ENCODE assay signal across 8 cellular contexts in the genomic region with DNA sequence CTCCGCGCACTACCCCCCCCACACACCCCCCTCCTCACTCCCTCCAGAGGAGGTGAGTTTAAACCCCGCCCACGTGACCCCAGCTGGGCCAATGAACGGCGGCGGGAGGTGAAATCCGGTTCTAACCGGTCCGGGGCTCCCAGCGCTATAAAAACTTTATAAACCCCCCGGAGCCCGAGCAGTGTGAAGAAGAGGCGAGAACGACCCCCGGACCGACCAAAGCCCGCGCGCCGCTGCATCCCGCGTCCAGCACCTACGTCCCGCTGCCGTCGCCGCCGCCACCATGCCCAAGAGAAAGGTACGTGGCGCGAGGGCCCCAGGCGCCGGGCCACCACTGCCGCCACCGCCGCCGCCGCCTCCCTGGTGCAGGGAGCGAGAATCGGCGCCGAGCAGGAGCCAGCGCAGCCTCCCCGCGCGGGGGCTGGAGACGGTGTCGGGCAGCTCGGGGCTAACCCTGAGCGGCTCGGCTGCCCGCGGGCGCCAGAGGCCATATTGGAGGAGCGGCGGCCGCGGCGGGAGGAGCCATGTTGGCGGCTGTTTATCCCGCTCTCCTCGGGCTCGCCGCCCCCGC. TPM values are rescaled to one million over a fixed set of nuclear protein-coding genes. Genes with fewer than 3 reads are reported as not detected.
DNase-seq lines count a peak whose midpoint lies in the region; ATAC-seq and TF ChIP-seq lines count a peak whose summit lies in the region.

TSS of gene HMGN2 (plus strand) at position 111 of the 571 bp plus-strand sequence. CDS start at position 284, 173 bp downstream.

- H3K27ac ChIP-seq in duodenal mucosa (ENCODE audit: low read depth, low read length) = peak within 1 kb of the TSS; percentile 98

- no peaks in the 10 kb centered on the region for H3K9me3 Mint-ChIP-seq in activated CD4-positive, alpha-beta memory T cell treated with anti-CD3 and anti-CD28 coated beads for 36 hours

- H3K27ac Mint-ChIP-seq in activated CD4-positive, alpha-beta memory T cell treated with anti-CD3 and anti-CD28 coated beads for 36 hours = peak within 1 kb of the TSS; percentile 97

- H3K27me3 Mint-ChIP-seq in activated CD4-positive, alpha-beta memory T cell treated with anti-CD3 and anti-CD28 coated beads for 36 hours = no peaks in the 10 kb centered on the region

- peak; percentile 53 for ATAC-seq in HG03432 (IDR thresholded peaks at IDR 0.05; ENCODE audit: unreplicated experiment)

- TF ChIP-seq POLR2A in lower leg skin (IDR thresholded peaks at IDR 0.05) = no peak

- H3K9me3 ChIP-seq in duodenal mucosa (ENCODE audit: control insufficient read depth in 1 of 2, low read length in 2 of 2) = no peaks in the 10 kb centered on the region

- CTCF ChIA-PET in activated CD4-positive, alpha-beta memory T cell treated with anti-CD3 and anti-CD28 coated beads for 36 hours (lab: Charles Lee) = interaction anchor here (0.6 to 2.6 kb wide), 9 partner anchors 28 to 327 kb away, joined by 3 to 15 read pairs (median 3); partner anchors contain the start of genes CEP85 and DHDDS

- WGBS in lower leg skin, 2 donors = 0% methylated on average over 5 to 17 of the region's 66 CpGs

- H3K4me3 ChIP-seq in duodenal mucosa (ENCODE audit: low read depth in 1 of 2, low read length in 2 of 2) (peak within 1 kb of the TSS; percentile 84 to 87), lower leg skin (ENCODE audit: low read depth, poor library complexity, severe bottlenecking) (peak within 1 kb of the TSS; percentile 100)

- peaks cover 50% of the 10 kb centered on the region for H3K4me1 Mint-ChIP-seq in activated CD4-positive, alpha-beta memory T cell treated with anti-CD3 and anti-CD28 coated beads for 36 hours (ENCODE audit: low read depth)

- H3K36me3 Mint-ChIP-seq in activated CD4-positive, alpha-beta memory T cell treated with anti-CD3 and anti-CD28 coated beads for 36 hours = peaks cover 48% of the 10 kb centered on the region

- DNase-seq in AG20443 (ENCODE audit: low spot score) (peak; percentile 90), GM19238 (ENCODE audit: insufficient read length, low spot score) (peak; percentile 82), NCI-H774 (lab: John Stamatoyannopoulos, UW) (peak; percentile 79), lower leg skin (ENCODE audit: low spot score in 2 of 2) (peak; percentile 93 to 99)
- peak; percentile 93 for DNase-seq in activated CD4-positive, alpha-beta memory T cell treated with anti-CD3 and anti-CD28 coated beads for 36 hours
- DNase-seq in stimulated activated CD4-positive, alpha-beta T cell treated with anti-CD3 and anti-CD28 coated beads, Interleukin-4, amount 100 ng/mL, for 24 hours = peak; percentile 93

- peak within 1 kb of the TSS; percentile 64 to 81 for H3K9ac ChIP-seq in duodenal mucosa (ENCODE audit: low read depth in 1 of 2, low read length in 2 of 2)

- peak within 1 kb of the TSS; percentile 89 for H3K4me3 Mint-ChIP-seq in activated CD4-positive, alpha-beta memory T cell treated with anti-CD3 and anti-CD28 coated beads for 36 hours

- POLR2A ChIA-PET in activated CD4-positive, alpha-beta memory T cell treated with anti-CD3 and anti-CD28 coated beads for 36 hours (lab: Charles Lee) = interaction anchor here (0.5 to 3.3 kb wide), 11 partner anchors 9 to 392 kb away, joined by 3 to 19 read pairs (median 3); partner anchors contain the start of gene DHDDS

- intact Hi-C loops in activated CD4-positive, alpha-beta memory T cell treated with anti-CD3 and anti-CD28 coated beads for 36 hours (cut with micrococcal nuclease) = loop anchor here (1.0 to 5.0 kb wide), 6 partner anchors 29 to 392 kb away; partner anchors contain the start of genes DHDDS, PDIK1L and UBXN11
- intact Hi-C loops in lower leg skin (cut with DNase I; ENCODE audit: low total_unique reads) = no loop called here

- peaks cover 32 to 41% of the 10 kb centered on the region in 2 donors for H3K4me1 ChIP-seq in duodenal mucosa (ENCODE audit: control insufficient read depth in 1 of 2, insufficient read depth in 2 of 2, low read length in 2 of 2)

- H3K36me3 ChIP-seq in duodenal mucosa (ENCODE audit: control insufficient read depth in 1 of 2, insufficient read depth in 2 of 2, low read length in 2 of 2) = peaks cover 14 to 46% of the 10 kb centered on the region in 2 donors

- H3K27me3 ChIP-seq in duodenal mucosa (ENCODE audit: control insufficient read depth in 1 of 2, insufficient read depth in 2 of 2, low read length in 2 of 2) = no peaks in the 10 kb centered on the region

- no peak for TF ChIP-seq CTCF in lower leg skin (IDR thresholded peaks at IDR 0.05)

RNA-seq across cellular contexts. Expression of gene HMGN2, which starts in this region (rescaled TPM):
- 100 to 1,000 TPM; 755 to 762 TPM for total RNA-seq in activated CD4-positive, alpha-beta memory T cell treated with anti-CD3 and anti-CD28 coated beads for 36 hours
- 100 to 1,000 TPM; 128 to 224 (median 167) TPM for total RNA-seq in lower leg skin

Comparison
In these comparisons a context has a peak if more than half of its experiments do, and no peak if none do; other contexts are left out.
1. Peak in every context shown above with its lines: DNase-seq, ATAC-seq, H3K4me3 ChIP-seq and H3K27ac ChIP-seq.